Comparison of ENCODE assay signal across 8 cellular contexts in the genomic region with DNA sequence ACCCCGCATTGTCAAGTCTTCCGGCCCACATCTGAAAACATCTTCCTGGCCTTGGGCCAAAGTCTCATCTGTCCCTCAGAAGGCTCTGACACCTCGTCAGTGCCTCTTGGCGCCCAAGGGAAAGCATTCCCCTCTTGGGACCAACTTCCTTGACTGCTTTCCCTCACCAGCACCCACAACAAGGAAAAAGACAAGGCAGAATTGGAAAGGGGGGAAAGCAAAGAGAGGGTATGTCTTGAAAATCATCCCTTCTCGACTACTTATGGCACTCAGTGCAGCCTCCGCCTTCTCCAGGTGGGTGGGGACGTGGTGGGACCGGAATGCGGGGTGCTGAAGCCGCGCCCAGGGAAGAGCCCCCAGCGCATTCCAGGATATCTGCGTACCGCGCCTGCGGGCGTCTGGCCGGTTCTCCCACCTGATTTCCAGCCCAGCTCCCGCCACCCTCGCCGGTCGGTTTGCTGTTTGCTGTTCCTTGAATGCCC. TPM values are rescaled to one million over a fixed set of nuclear protein-coding genes. Genes with fewer than 3 reads are reported as not detected.
DNase-seq lines count a peak whose midpoint lies in the region; ATAC-seq and TF ChIP-seq lines count a peak whose summit lies in the region.

No MANE protein-coding gene starts in this region.

- H3K27ac Mint-ChIP-seq in activated CD4-positive, alpha-beta memory T cell treated with anti-CD3 and anti-CD28 coated beads, Interleukin-2, amount 10 ng/mL, durations not matched to agents 7 days and 5 days, result peak overlapping the region; percentile 82

- H3K4me1 Mint-ChIP-seq in activated CD4-positive, alpha-beta memory T cell treated with anti-CD3 and anti-CD28 coated beads, Interleukin-2, amount 10 ng/mL, durations not matched to agents 7 days and 5 days, result peaks cover 69% of the 10 kb centered on the region

- TF ChIP-seq CTCF in heart right ventricle (IDR thresholded peaks at IDR 0.05) (no peak), psoas muscle (IDR thresholded peaks at IDR 0.05) (no peak)

- peak in 2 of 8 donors; percentile 3 to 5 for ATAC-seq in heart right ventricle
- ATAC-seq in psoas muscle, result peak in 3 of 4 donors; percentile 0 to 1 (median 1)

- no peaks in the 10 kb centered on the region for H3K27me3 ChIP-seq in heart right ventricle
- H3K27me3 ChIP-seq in psoas muscle (ENCODE audit: insufficient read depth in 3 of 3, low read length in 2 of 3), result no peaks in the 10 kb centered on the region

- DNase-seq in DMS 273 (lab: John Stamatoyannopoulos, UW; ENCODE audit: unreplicated experiment) (peak; percentile 73), DMS 273 treated with DMSO at 0.1 percent for 48 hours (lab: John Stamatoyannopoulos, UW) (no peak), HS-27A (ENCODE audit: low read depth) (peak; percentile 45), heart right ventricle (no peak), psoas muscle (peak; percentile 39 to 55), germinal center (ENCODE audit: low spot score) (no peak)
- DNase-seq in activated CD4-positive, alpha-beta memory T cell treated with anti-CD3 and anti-CD28 coated beads, Interleukin-2, amount 10 ng/mL, durations not matched to agents 7 days and 5 days, result no peak
- DNase-seq in stimulated activated CD4-positive, alpha-beta T cell treated with anti-CD3 and anti-CD28 coated beads, Interleukin-4, amount 100 ng/mL, for 4 hours, result no peak

- H3K4me3 Mint-ChIP-seq in activated CD4-positive, alpha-beta memory T cell treated with anti-CD3 and anti-CD28 coated beads, Interleukin-2, amount 10 ng/mL, durations not matched to agents 7 days and 5 days, result peak overlapping the region; percentile 83

- H3K36me3 ChIP-seq in heart right ventricle (peaks cover 0 to 29% (median 10%) of the 10 kb centered on the region in 9 donors), psoas muscle (ENCODE audit: insufficient read depth in 1 of 2, low read depth in 1 of 2) (peaks cover 4 to 22% of the 10 kb centered on the region in 2 donors)

- 1 to 2% methylated on average over 22 of the region's 22 CpGs for WGBS in heart right ventricle, 2 donors
- WGBS in psoas muscle, 3 donors, result 2 to 4% (median 3%) methylated on average over 22 of the region's 22 CpGs

- H3K9me3 ChIP-seq in heart right ventricle, result no peaks in the 10 kb centered on the region
- H3K9me3 ChIP-seq in psoas muscle, result no peaks in the 10 kb centered on the region

- H3K9me3 Mint-ChIP-seq in activated CD4-positive, alpha-beta memory T cell treated with anti-CD3 and anti-CD28 coated beads, Interleukin-2, amount 10 ng/mL, durations not matched to agents 7 days and 5 days, result no peaks in the 10 kb centered on the region

- H3K36me3 Mint-ChIP-seq in activated CD4-positive, alpha-beta memory T cell treated with anti-CD3 and anti-CD28 coated beads, Interleukin-2, amount 10 ng/mL, durations not matched to agents 7 days and 5 days (ENCODE audit: low read depth), result peaks cover 26% of the 10 kb centered on the region

- H3K4me3 ChIP-seq in heart right ventricle (peak overlapping the region; percentile 43 to 83 (median 76)), psoas muscle (peak overlapping the region; percentile 75)

- H3K27ac ChIP-seq in heart right ventricle, result peak overlapping the region; percentile 90 to 98 (median 96)
- H3K27ac ChIP-seq in psoas muscle, result peak overlapping the region; percentile 90

- CTCF ChIA-PET in activated CD4-positive, alpha-beta memory T cell treated with anti-CD3 and anti-CD28 coated beads, Interleukin-2, amount 10 ng/mL, durations not matched to agents 7 days and 5 days (lab: Charles Lee), result interaction anchor here (1.4 to 3.0 kb wide), 5 partner anchors 14 to 371 kb away, joined by 3 to 23 read pairs (median 11); partner anchors contain the start of genes CHTOP, DENND4B, JTB and RAB13

- intact Hi-C loops in heart right ventricle (cut with DNase I) (no loop called here), psoas muscle (cut with DNase I) (no loop called here)

- no peaks in the 10 kb centered on the region for H3K27me3 Mint-ChIP-seq in activated CD4-positive, alpha-beta memory T cell treated with anti-CD3 and anti-CD28 coated beads, Interleukin-2, amount 10 ng/mL, durations not matched to agents 7 days and 5 days

- POLR2A ChIA-PET in activated CD4-positive, alpha-beta memory T cell treated with anti-CD3 and anti-CD28 coated beads, Interleukin-2, amount 10 ng/mL, durations not matched to agents 7 days and 5 days (lab: Charles Lee), result interaction anchor here (0.9 to 4.6 kb wide), 12 partner anchors 10 to 432 kb away, joined by 3 to 44 read pairs (median 7); partner anchors contain the start of genes CHTOP, DENND4B, GATAD2B and JTB

- H3K4me1 ChIP-seq in heart right ventricle (peaks cover 26 to 84% (median 57%) of the 10 kb centered on the region in 9 donors), psoas muscle (peaks cover 47% of the 10 kb centered on the region)

RNA-seq across cellular contexts. Expression of gene SLC39A1, which starts 0.6 kb away (rescaled TPM):
- total RNA-seq in activated CD4-positive, alpha-beta memory T cell treated with anti-CD3 and anti-CD28 coated beads, Interleukin-2, amount 10 ng/mL, durations not matched to agents 7 days and 5 days, result 10 to 100 TPM; 42.5 to 42.6 TPM
- total RNA-seq in heart right ventricle, result 10 to 100 TPM; 27.6 to 63.0 (median 34.3) TPM
- polyA plus RNA-seq in heart right ventricle, result 100 to 1,000 TPM in 1 of 2 donors, 10 to 100 TPM in 1; 24.6 to 102 TPM
- 10 to 100 TPM; 21.9 to 58.2 (median 38.0) TPM for total RNA-seq in psoas muscle
- polyA plus RNA-seq in psoas muscle, result 10 to 100 TPM; 46.7 to 85.3 (median 65.9) TPM

RNA-seq across cellular contexts. Expression of gene CREB3L4, which starts 3.8 kb away (rescaled TPM):
- 1 to 10 TPM; 7.0 to 8.4 TPM for total RNA-seq in activated CD4-positive, alpha-beta memory T cell treated with anti-CD3 and anti-CD28 coated beads, Interleukin-2, amount 10 ng/mL, durations not matched to agents 7 days and 5 days
- total RNA-seq in heart right ventricle, result 1 to 10 TPM; 2.9 to 8.5 (median 4.1) TPM
- polyA plus RNA-seq in heart right ventricle, result 1 to 10 TPM; 5.6 to 7.6 TPM
- total RNA-seq in psoas muscle, result 1 to 10 TPM; 3.7 to 5.6 (median 5.0) TPM
- polyA plus RNA-seq in psoas muscle, result 10 to 100 TPM in 1 of 3 donors, 1 to 10 TPM in 2; 4.3 to 12.6 (median 6.3) TPM

RNA-seq across cellular contexts. Expression of gene CRTC2, which starts 5.5 kb away (rescaled TPM):
- 100 to 1,000 TPM; 107 TPM for total RNA-seq in activated CD4-positive, alpha-beta memory T cell treated with anti-CD3 and anti-CD28 coated beads, Interleukin-2, amount 10 ng/mL, durations not matched to agents 7 days and 5 days
- 10 to 100 TPM; 14.6 to 25.6 (median 18.0) TPM for total RNA-seq in heart right ventricle
- polyA plus RNA-seq in heart right ventricle, result 10 to 100 TPM; 19.2 to 50.5 TPM
- 10 to 100 TPM; 17.0 to 39.0 (median 27.6) TPM for total RNA-seq in psoas muscle
- polyA plus RNA-seq in psoas muscle, result 10 to 100 TPM; 31.3 to 54.6 (median 31.3) TPM

RNA-seq across cellular contexts. Expression of gene JTB, which starts 13.6 kb away (rescaled TPM):
- total RNA-seq in activated CD4-positive, alpha-beta memory T cell treated with anti-CD3 and anti-CD28 coated beads, Interleukin-2, amount 10 ng/mL, durations not matched to agents 7 days and 5 days, result 100 to 1,000 TPM; 120 to 127 TPM
- total RNA-seq in heart right ventricle, result 10 to 100 TPM; 49.4 to 94.7 (median 56.8) TPM
- polyA plus RNA-seq in heart right ventricle, result 100 to 1,000 TPM in 1 of 2 donors, 10 to 100 TPM in 1; 80.9 to 225 TPM
- 100 to 1,000 TPM in 2 of 4 donors, 10 to 100 TPM in 2; 87.6 to 118 (median 95.0) TPM for total RNA-seq in psoas muscle
- 100 to 1,000 TPM; 147 to 266 (median 172) TPM for polyA plus RNA-seq in psoas muscle

RNA-seq across cellular contexts. Expression of gene DENND4B, which starts 17.4 kb away (rescaled TPM):
- 100 to 1,000 TPM; 159 to 166 TPM for total RNA-seq in activated CD4-positive, alpha-beta memory T cell treated with anti-CD3 and anti-CD28 coated beads, Interleukin-2, amount 10 ng/mL, durations not matched to agents 7 days and 5 days
- total RNA-seq in heart right ventricle (10 to 100 TPM; 29.4 to 60.4 (median 39.0) TPM), psoas muscle (10 to 100 TPM; 47.1 to 75.4 (median 50.3) TPM)
- polyA plus RNA-seq in heart right ventricle (10 to 100 TPM; 23.7 to 68.2 TPM), psoas muscle (10 to 100 TPM; 23.1 to 40.4 (median 23.5) TPM)

Comparison
In these comparisons a context has a peak if more than half of its experiments do, and no peak if none do; other contexts are left out.
1. DNase-seq: peak in DMS 273 (single experiment), HS-27A (single experiment) and psoas muscle (2 of 2); none in DMS 273 treated with DMSO at 0.1 percent for 48 hours (single experiment), activated CD4-positive, alpha-beta memory T cell treated with anti-CD3 and anti-CD28 coated beads, Interleukin-2, amount 10 ng/mL, durations not matched to agents 7 days and 5 days (single experiment), heart right ventricle (0 of 2), stimulated activated CD4-positive, alpha-beta T cell treated with anti-CD3 and anti-CD28 coated beads, Interleukin-4, amount 100 ng/mL, for 4 hours (0 of 2) and germinal center (single experiment).